10 cellular contexts compared by ENCODE assay signal in the genomic region with DNA sequence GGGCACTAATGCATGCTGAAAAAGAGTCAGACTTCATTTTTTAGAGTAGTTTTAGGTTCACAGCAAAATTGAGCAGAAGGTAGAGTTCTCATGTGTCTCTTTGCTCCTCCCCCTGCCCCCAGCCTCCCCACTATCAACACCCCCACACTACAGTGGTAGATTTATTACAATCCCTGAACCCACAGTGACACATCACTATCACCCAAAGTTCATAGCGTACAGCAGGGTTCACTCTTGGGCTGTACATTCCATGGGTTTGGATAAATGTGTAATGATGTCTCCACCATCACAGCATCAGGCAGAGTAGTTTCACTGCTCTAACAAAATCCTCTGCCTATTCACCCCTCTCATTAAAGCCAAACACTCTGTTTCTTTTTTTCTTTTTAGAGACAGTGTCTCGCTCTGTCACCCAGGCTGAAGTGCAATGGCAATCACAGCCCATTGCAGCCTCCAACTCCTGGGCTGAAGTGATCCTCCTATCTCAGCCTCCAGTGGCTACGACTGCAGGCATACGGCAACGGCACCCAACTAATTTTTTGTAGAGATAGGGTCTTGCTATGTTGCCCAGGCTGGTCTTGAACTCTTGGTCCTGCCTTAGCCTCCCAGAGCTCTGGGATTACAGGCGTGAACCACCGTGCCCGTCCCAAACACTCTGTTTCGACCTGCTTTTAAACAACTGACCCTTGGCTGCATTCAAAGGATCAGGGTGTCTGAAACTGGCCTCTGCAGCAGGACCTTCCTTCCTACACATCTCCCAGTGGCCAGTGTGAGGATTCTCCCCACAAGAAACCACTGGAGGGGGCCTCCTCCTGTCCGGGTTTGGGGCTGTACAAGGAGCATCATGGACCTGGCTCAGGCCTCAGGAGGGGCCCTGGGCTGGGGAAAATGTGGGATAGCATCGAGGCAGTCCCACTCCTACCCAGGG. TPM values are rescaled to one million over a fixed set of nuclear protein-coding genes. Genes with fewer than 3 reads are reported as not detected.
DNase-seq lines count a peak whose midpoint lies in the region; ATAC-seq and TF ChIP-seq lines count a peak whose summit lies in the region.
"Had no signal": no experiment of that assay in that cellular context is flagged by ENCODE, and none has a peak within 500 bp of the region (broad histone marks: within the 10 kb centered on the region; RNA-seq: fewer than 3 reads in every experiment).

No MANE protein-coding gene starts in this region.

- WGBS in tibial nerve, 2 donors = 75 to 76% methylated on average over 10 to 11 of the region's 11 CpGs

- peaks cover 0 to 54% (median 26%) of the 10 kb centered on the region in 4 donors for H3K4me1 ChIP-seq in tibial nerve

- TF ChIP-seq CTCF in brain (conservative IDR thresholded peaks at IDR 0.05) = no peak
- no peak for TF ChIP-seq CTCF in tibial nerve (IDR thresholded peaks at IDR 0.05)

- H3K27me3 ChIP-seq in tibial nerve = no peaks in the 10 kb centered on the region

- no peak overlapping the region for H3K4me3 Mint-ChIP-seq in activated CD4-positive, alpha-beta T cell treated with anti-CD3 and anti-CD28 coated beads, Interleukin-2, amount 10 ng/mL, durations not matched to agents 24 days and 14 days
- peak overlapping the region in 3 of 5 experiments; percentile 42 to 66 (median 55) for H3K4me3 Mint-ChIP-seq in brain

- no peaks in the 10 kb centered on the region for H3K9me3 ChIP-seq in tibial nerve

- peak; percentile 53 for DNase-seq in activated CD4-positive, alpha-beta T cell treated with anti-CD3 and anti-CD28 coated beads, Interleukin-2, amount 10 ng/mL, durations not matched to agents 24 days and 14 days
- DNase-seq in activated CD4-positive, alpha-beta T cell treated with anti-CD3 and anti-CD28 coated beads for 1 hour = no peak
- peak; percentile 37 for DNase-seq in medulla oblongata (ENCODE audit: extremely low spot score)
- DNase-seq in tibial nerve (ENCODE audit: low spot score in 2 of 2) = no peak
- no peak for DNase-seq in SW 1271 (lab: John Stamatoyannopoulos, UW)
- no peak for DNase-seq in SK-N-DZ (ENCODE audit: low spot score)
- DNase-seq: NCI-H1105 had no signal

- peaks cover 15% of the 10 kb centered on the region for H3K27me3 Mint-ChIP-seq in activated CD4-positive, alpha-beta T cell treated with anti-CD3 and anti-CD28 coated beads, Interleukin-2, amount 10 ng/mL, durations not matched to agents 24 days and 14 days
- H3K27me3 Mint-ChIP-seq in brain = peaks cover 16% of the 10 kb centered on the region

- TF ChIP-seq EP300 in tibial nerve (IDR thresholded peaks at IDR 0.05) = no peak

- peaks cover 0 to 32% (median 2%) of the 10 kb centered on the region in 3 donors for H3K36me3 ChIP-seq in tibial nerve

- no peak overlapping the region for H3K27ac Mint-ChIP-seq in activated CD4-positive, alpha-beta T cell treated with anti-CD3 and anti-CD28 coated beads, Interleukin-2, amount 10 ng/mL, durations not matched to agents 24 days and 14 days
- H3K27ac Mint-ChIP-seq in brain = peak overlapping the region in 2 of 5 experiments; percentile 46 to 52

- H3K4me3 ChIP-seq in tibial nerve = peak overlapping the region; percentile 8 to 56 (median 44)

- peaks cover 3% of the 10 kb centered on the region for H3K4me1 Mint-ChIP-seq in activated CD4-positive, alpha-beta T cell treated with anti-CD3 and anti-CD28 coated beads, Interleukin-2, amount 10 ng/mL, durations not matched to agents 24 days and 14 days
- peaks cover 34% of the 10 kb centered on the region for H3K4me1 Mint-ChIP-seq in brain

- intact Hi-C loops in activated CD4-positive, alpha-beta T cell treated with anti-CD3 and anti-CD28 coated beads, Interleukin-2, amount 10 ng/mL, durations not matched to agents 24 days and 14 days (cut with micrococcal nuclease) = no loop called here

- TF ChIP-seq POLR2A in tibial nerve (IDR thresholded peaks at IDR 0.05) = no peak

- no peaks in the 10 kb centered on the region for H3K36me3 Mint-ChIP-seq in activated CD4-positive, alpha-beta T cell treated with anti-CD3 and anti-CD28 coated beads, Interleukin-2, amount 10 ng/mL, durations not matched to agents 24 days and 14 days (ENCODE audit: low read depth)
- peaks cover 24% of the 10 kb centered on the region for H3K36me3 Mint-ChIP-seq in brain

- H3K27ac ChIP-seq in tibial nerve = peak overlapping the region; percentile 91 to 96 (median 93)

- no peak for ATAC-seq in HG02623 (IDR thresholded peaks at IDR 0.05; ENCODE audit: unreplicated experiment)

- H3K9me3 Mint-ChIP-seq in activated CD4-positive, alpha-beta T cell treated with anti-CD3 and anti-CD28 coated beads, Interleukin-2, amount 10 ng/mL, durations not matched to agents 24 days and 14 days = no peaks in the 10 kb centered on the region
- H3K9me3 Mint-ChIP-seq in brain = peaks cover 0 to 3% (median 0%) of the 10 kb centered on the region in 5 experiments

RNA-seq across cellular contexts. Expression of a gene that starts 4.2 kb away (rescaled TPM):
- total RNA-seq in activated CD4-positive, alpha-beta T cell treated with anti-CD3 and anti-CD28 coated beads, Interleukin-2, amount 10 ng/mL, durations not matched to agents 24 days and 14 days = 0.07 TPM in 1 of 2 replicates, not detected in the other
- 12.1 TPM for polyA plus RNA-seq in brain (ENCODE audit: insufficient read depth, low read depth, low replicate concordance)
- 10 to 100 TPM; 33.2 to 53.2 (median 45.7) TPM for total RNA-seq in tibial nerve
- polyA plus RNA-seq in SK-N-DZ (2014; cell fraction: cytosol; rRNA removed) = 0.90 and 1.5 TPM in 2 replicates
- 5.9 and 6.9 TPM in 2 replicates for polyA plus RNA-seq in SK-N-DZ (2014; cell fraction: nucleus; rRNA removed)
- total RNA-seq: T-helper 2 cell treated with Interferon-gamma antibody and Interleukin-4, amounts not matched to agents 100 ng/mL and 5 ng/mL, for 36 hours had no signal

RNA-seq across cellular contexts. Expression of a gene that starts 13.1 kb away (rescaled TPM):
- total RNA-seq in activated CD4-positive, alpha-beta T cell treated with anti-CD3 and anti-CD28 coated beads, Interleukin-2, amount 10 ng/mL, durations not matched to agents 24 days and 14 days = 500 and 515 TPM in 2 replicates
- polyA plus RNA-seq in brain (ENCODE audit: insufficient read depth, low read depth, low replicate concordance) = 7,408 TPM
- total RNA-seq in tibial nerve = 1,000 to 10,000 TPM; 3,872 to 5,003 (median 4,779) TPM
- polyA plus RNA-seq in SK-N-DZ (2014; cell fraction: cytosol; rRNA removed) = 136 and 163 TPM in 2 replicates
- polyA plus RNA-seq in SK-N-DZ (2014; cell fraction: nucleus; rRNA removed) = 112 and 279 TPM in 2 replicates

RNA-seq across cellular contexts. Expression of a gene that starts 37.0 kb away (rescaled TPM):
- total RNA-seq in activated CD4-positive, alpha-beta T cell treated with anti-CD3 and anti-CD28 coated beads, Interleukin-2, amount 10 ng/mL, durations not matched to agents 24 days and 14 days = 0.12 and 0.26 TPM in 2 replicates
- polyA plus RNA-seq in brain (ENCODE audit: insufficient read depth, low read depth, low replicate concordance) = 5.9 TPM
- 100 to 1,000 TPM in 1 of 4 donors, 10 to 100 TPM in 3; 58.8 to 127 (median 71.1) TPM for total RNA-seq in tibial nerve
- polyA plus RNA-seq in SK-N-DZ (2014; cell fraction: cytosol; rRNA removed) = 0.42 and 1.0 TPM in 2 replicates
- 2.1 and 2.9 TPM in 2 replicates for polyA plus RNA-seq in SK-N-DZ (2014; cell fraction: nucleus; rRNA removed)
- total RNA-seq: T-helper 2 cell treated with Interferon-gamma antibody and Interleukin-4, amounts not matched to agents 100 ng/mL and 5 ng/mL, for 36 hours had no signal

Comparison
In these comparisons a context has a peak if more than half of its experiments do, and no peak if none do; other contexts are left out.
1. DNase-seq: peak in activated CD4-positive, alpha-beta T cell treated with anti-CD3 and anti-CD28 coated beads, Interleukin-2, amount 10 ng/mL, durations not matched to agents 24 days and 14 days (single experiment) and medulla oblongata (single experiment); none in activated CD4-positive, alpha-beta T cell treated with anti-CD3 and anti-CD28 coated beads for 1 hour (single experiment), tibial nerve (0 of 2), SW 1271 (0 of 2) and SK-N-DZ (single experiment).
2. RNA of a gene that starts 4.2 kb away (total RNA-seq): 33.2 to 53.2 TPM in tibial nerve; 0.07 TPM in activated CD4-positive, alpha-beta T cell treated with anti-CD3 and anti-CD28 coated beads, Interleukin-2, amount 10 ng/mL, durations not matched to agents 24 days and 14 days; every median in the first group is over 10 times any median in the second.
3. RNA of a gene that starts 37.0 kb away (total RNA-seq): 58.8 to 127 TPM in tibial nerve; 0.12 to 0.26 TPM in activated CD4-positive, alpha-beta T cell treated with anti-CD3 and anti-CD28 coated beads, Interleukin-2, amount 10 ng/mL, durations not matched to agents 24 days and 14 days; every median in the first group is over 10 times any median in the second.